10 cellular contexts compared by ENCODE assay signal in genomic region chr15:25862087-25862468, GRCh38. TPM values are rescaled to one million over a fixed set of nuclear protein-coding genes. Genes with fewer than 3 reads are reported as not detected.
DNase-seq lines count a peak whose midpoint lies in the region; ATAC-seq, FAIRE-seq and TF ChIP-seq lines count a peak whose summit lies in the region.
"Had no signal": no experiment of that assay in that cellular context is flagged by ENCODE, and none has a peak within 500 bp of the region (broad histone marks: within the 10 kb centered on the region; RNA-seq: fewer than 3 reads in every experiment).

No MANE protein-coding gene starts in this region.

- H3K4me2 ChIP-seq in parathyroid adenoma (ENCODE audit: low read length) = peak overlapping the region; percentile 90

- peak overlapping the region; percentile 90 for H3K4me3 ChIP-seq in CD8-positive, alpha-beta T cell (ENCODE audit: low read depth, low read length)
- H3K4me3 ChIP-seq in fibroblast of pulmonary artery (replicated peaks; ENCODE audit: low read depth, low read length) = peak overlapping the region; percentile 51
- H3K4me3 ChIP-seq in parathyroid adenoma (ENCODE audit: low read depth, low read length) = peak overlapping the region; percentile 67

- no peaks in the 10 kb centered on the region for H3K9me3 Mint-ChIP-seq in CD8-positive, alpha-beta T cell
- no peaks in the 10 kb centered on the region for H3K9me3 Mint-ChIP-seq in type B pancreatic cell

- DNase-seq in CD8-positive, alpha-beta T cell = peak in 4 of 7 experiments; percentile 29 to 67 (median 31)
- DNase-seq in fibroblast of pulmonary artery (ENCODE audit: low read depth) = no peak
- DNase-seq in RCC 7860 (ENCODE audit: low spot score) = no peak
- DNase-seq in type B pancreatic cell (ENCODE audit: extremely low spot score, unreplicated experiment) = no peak
- DNase-seq in NCI-H1930 (lab: John Stamatoyannopoulos, UW) = no peak
- no peak for DNase-seq in midbrain (lab: John Stamatoyannopoulos, UW)
- DNase-seq: NCI-H524 treated with DMSO at 0.1 percent for 48 hours had no signal

- POLR2A ChIA-PET in CD8-positive, alpha-beta T cell (lab: Charles Lee) = interaction anchor here (0.6 to 5.4 kb wide), 8 partner anchors 9 to 79 kb away, joined by 3 to 54 read pairs (median 4); no protein-coding TSS in a partner anchor

- TF ChIP-seq CTCF in CD8-positive, alpha-beta T cell (IDR thresholded peaks at IDR 0.05) = no peak
- no peak for TF ChIP-seq CTCF in VCaP (conservative IDR thresholded peaks at IDR 0.05)
- no peak for TF ChIP-seq CTCF in fibroblast of pulmonary artery (IDR thresholded peaks at IDR 0.05; ENCODE audit: low read length, missing control alignments)
- TF ChIP-seq CTCF in parathyroid adenoma (IDR thresholded peaks at IDR 0.05) = no peak
- TF ChIP-seq CTCF in type B pancreatic cell (conservative IDR thresholded peaks at IDR 0.05) = no peak

- H2AFZ ChIP-seq in parathyroid adenoma = peak overlapping the region; percentile 76

- no peaks in the 10 kb centered on the region for H3K9me3 ChIP-seq in CD8-positive, alpha-beta T cell (ENCODE audit: low read length)
- H3K9me3 ChIP-seq in parathyroid adenoma (ENCODE audit: control insufficient read depth, low read length) = no peaks in the 10 kb centered on the region

- H3K79me2 ChIP-seq in parathyroid adenoma = peaks cover 10% of the 10 kb centered on the region

- peaks cover 48% of the 10 kb centered on the region for H3K4me1 Mint-ChIP-seq in CD8-positive, alpha-beta T cell (ENCODE audit: low read depth)
- H3K4me1 Mint-ChIP-seq in type B pancreatic cell (ENCODE audit: unreplicated experiment) = no peaks in the 10 kb centered on the region

- intact Hi-C loops in CD8-positive, alpha-beta T cell (cut with DNase I, micrococcal nuclease) = loop anchor here (2.0 to 5.0 kb wide), 2 partner anchors 79 to 425 kb away; partner anchors contain the start of gene UBE3A (in 1 of the 2)

- no peaks in the 10 kb centered on the region for H3K36me3 ChIP-seq in CD8-positive, alpha-beta T cell (ENCODE audit: insufficient read depth, low read length)
- no peaks in the 10 kb centered on the region for H3K36me3 ChIP-seq in parathyroid adenoma (ENCODE audit: control insufficient read depth, insufficient read depth, low read length)

- H3K27me3 Mint-ChIP-seq in CD8-positive, alpha-beta T cell (ENCODE audit: low read depth) = no peaks in the 10 kb centered on the region
- H3K27me3 Mint-ChIP-seq in type B pancreatic cell = peaks cover 78% of the 10 kb centered on the region

- no peaks in the 10 kb centered on the region for H3K27me3 ChIP-seq in CD8-positive, alpha-beta T cell (ENCODE audit: insufficient read depth, low read length)
- H3K27me3 ChIP-seq in parathyroid adenoma (ENCODE audit: control insufficient read depth, insufficient read depth, low read length) = no peaks in the 10 kb centered on the region

- no peak overlapping the region for H3K9ac ChIP-seq in parathyroid adenoma

- FAIRE-seq in RCC 7860 (lab: Jason Lieb, UNC) = no peak
- FAIRE-seq: endometrium had no signal

- peak overlapping the region; percentile 95 for H3K4me3 Mint-ChIP-seq in CD8-positive, alpha-beta T cell
- H3K4me3 Mint-ChIP-seq in type B pancreatic cell = no peak overlapping the region

- CTCF ChIA-PET in CD8-positive, alpha-beta T cell (lab: Charles Lee) = interaction anchor here (1.7 to 2.8 kb wide), 5 partner anchors 10 to 78 kb away, joined by 5 to 11 read pairs (median 8); no protein-coding TSS in a partner anchor

- no peak for ATAC-seq in CD8-positive, alpha-beta T cell

- peak overlapping the region; percentile 67 for H3K27ac ChIP-seq in CD8-positive, alpha-beta T cell (ENCODE audit: low read depth, low read length)
- H3K27ac ChIP-seq in VCaP (peak overlapping the region; percentile 66; the same call in 1 of the 2 replicates), parathyroid adenoma (peak overlapping the region; percentile 76)

- H3K36me3 Mint-ChIP-seq in CD8-positive, alpha-beta T cell = peaks cover 17% of the 10 kb centered on the region
- H3K36me3 Mint-ChIP-seq in type B pancreatic cell = no peaks in the 10 kb centered on the region

- H3K27ac Mint-ChIP-seq in CD8-positive, alpha-beta T cell = peak overlapping the region; percentile 98
- H3K27ac Mint-ChIP-seq in type B pancreatic cell = no peak overlapping the region

- peaks cover 42% of the 10 kb centered on the region for H3K4me1 ChIP-seq in CD8-positive, alpha-beta T cell (ENCODE audit: insufficient read depth, low read length)
- no peaks in the 10 kb centered on the region for H3K4me1 ChIP-seq in parathyroid adenoma

RNA-seq across cellular contexts. Expression of gene ATP10A, which starts 1.0 kb away (rescaled TPM):
- 10 to 100 TPM; 17.6 to 18.5 TPM for total RNA-seq in CD8-positive, alpha-beta T cell
- total RNA-seq in type B pancreatic cell (ENCODE audit: low replicate concordance) = 1.9 and 2.6 TPM in 2 replicates

Comparison
In these comparisons a context has a peak if more than half of its experiments do, and no peak if none do; other contexts are left out.
1. DNase-seq: peak in CD8-positive, alpha-beta T cell (4 of 7); none in fibroblast of pulmonary artery (single experiment), RCC 7860 (single experiment), type B pancreatic cell (single experiment), NCI-H1930 (0 of 2) and midbrain (single experiment).
2. Peak in every context shown above with its lines, with median percentiles within 50 percentile points of each other: H3K27ac ChIP-seq and H3K4me3 ChIP-seq.